10 cellular contexts compared by ENCODE assay signal in the genomic region with DNA sequence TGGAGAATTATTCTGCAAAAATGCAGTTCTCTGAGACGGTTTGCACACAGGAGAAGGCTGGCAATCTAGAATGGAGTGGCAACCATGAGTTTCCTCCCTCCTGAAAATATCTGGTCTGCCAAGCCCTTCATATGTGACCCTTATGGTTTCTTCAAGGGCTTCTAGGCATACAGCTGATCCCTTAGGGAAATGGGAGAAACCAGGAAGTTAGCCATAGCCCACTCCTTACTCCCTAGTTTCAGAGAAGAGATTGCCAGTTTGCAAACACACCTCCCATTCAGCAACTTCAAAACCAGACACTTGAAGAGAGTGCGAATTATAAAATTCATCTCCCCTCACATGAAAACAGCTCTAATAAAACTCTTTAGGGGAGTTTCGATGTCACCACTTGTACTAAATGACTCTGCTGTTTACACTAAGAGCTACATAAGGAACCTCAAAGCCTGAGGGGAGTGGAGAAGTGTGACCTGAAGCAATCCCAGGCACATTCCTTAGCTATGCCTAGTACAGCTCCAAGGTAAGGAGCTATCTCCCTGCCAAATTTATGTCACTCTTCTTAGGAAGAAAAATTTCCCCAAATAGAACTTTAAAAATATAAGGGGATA. TPM values are rescaled to one million over a fixed set of nuclear protein-coding genes. Genes with fewer than 3 reads are reported as not detected.
A peak's percentile ranks its signal among the peaks of the same experiment; 100 is the strongest.
DNase-seq lines count a peak whose midpoint lies in the region; ATAC-seq and TF ChIP-seq lines count a peak whose summit lies in the region.
"Had no signal": no experiment of that assay in that cellular context is flagged by ENCODE, and none has a peak within 500 bp of the region (broad histone marks: within the 10 kb centered on the region; RNA-seq: fewer than 3 reads in every experiment).

No MANE protein-coding gene starts in this region.

- POLR2A ChIA-PET in RWPE1 (lab: Yijun Ruan, JAX; ENCODE audit: low non-redundant PET) (no interaction called here), T-cell (lab: Charles Lee) (interaction anchor here in 1 of 2 donors (0.6 kb wide), 1 partner anchor 26 kb away, joined by 3 read pairs; no protein-coding TSS in a partner anchor)

- H3K36me3 Mint-ChIP-seq in osteocyte (ENCODE audit: unreplicated experiment) (no peaks in the 10 kb centered on the region), T-cell (no peaks in the 10 kb centered on the region)
- H3K36me3 Mint-ChIP-seq in T-helper 2 cell treated with Interferon-gamma antibody and Interleukin-4, amounts not matched to agents 5 μg/mL and 100 μg/mL, for 36 hours (ENCODE audit: low read depth) = no peaks in the 10 kb centered on the region
- no peaks in the 10 kb centered on the region for H3K36me3 Mint-ChIP-seq in natural killer cell treated with Interleukin-12 subunit alpha and Interleukin-12 subunit beta and Interleukin-15 and Interleukin-18, amount 100 ng/mL, for 72 hours

- H3K27me3 Mint-ChIP-seq in osteocyte (ENCODE audit: unreplicated experiment) (no peaks in the 10 kb centered on the region), T-cell (peaks cover 14 to 36% of the 10 kb centered on the region in 2 donors)
- H3K27me3 Mint-ChIP-seq in T-helper 2 cell treated with Interferon-gamma antibody and Interleukin-4, amounts not matched to agents 5 μg/mL and 100 μg/mL, for 36 hours (ENCODE audit: low read depth) = peaks cover 15% of the 10 kb centered on the region
- peaks cover 7 to 25% of the 10 kb centered on the region in 2 donors for H3K27me3 Mint-ChIP-seq in natural killer cell treated with Interleukin-12 subunit alpha and Interleukin-12 subunit beta and Interleukin-15 and Interleukin-18, amount 100 ng/mL, for 72 hours

- no peak for ATAC-seq in T-cell (replicated peaks in 1 of 4)
- no peak for ATAC-seq in natural killer cell treated with Interleukin-12 subunit alpha and Interleukin-12 subunit beta and Interleukin-15 and Interleukin-18, amount 100 ng/mL, for 72 hours

- DNase-seq in GM03348 (ENCODE audit: low spot score) (peak; percentile 28), RWPE1 (ENCODE audit: low spot score) (peak; percentile 59), fibroblast of pulmonary artery (ENCODE audit: low read depth) (peak; percentile 60), osteocyte (ENCODE audit: extremely low spot score, unreplicated experiment) (no peak), T-cell (no peak), 8988T (no peak)
- no peak for DNase-seq in T-helper 2 cell treated with Interferon-gamma antibody and Interleukin-4, amounts not matched to agents 5 μg/mL and 100 μg/mL, for 36 hours (ENCODE audit: low spot score)
- no peak for DNase-seq in natural killer cell treated with Interleukin-12 subunit alpha and Interleukin-12 subunit beta and Interleukin-15 and Interleukin-18, amount 100 ng/mL, for 72 hours (ENCODE audit: low spot score)
- DNase-seq: Kasumi-1 had no signal

- H3K9me3 Mint-ChIP-seq in osteocyte (ENCODE audit: unreplicated experiment) (no peaks in the 10 kb centered on the region), T-cell (no peaks in the 10 kb centered on the region)
- H3K9me3 Mint-ChIP-seq in T-helper 2 cell treated with Interferon-gamma antibody and Interleukin-4, amounts not matched to agents 5 μg/mL and 100 μg/mL, for 36 hours = no peaks in the 10 kb centered on the region
- H3K9me3 Mint-ChIP-seq in natural killer cell treated with Interleukin-12 subunit alpha and Interleukin-12 subunit beta and Interleukin-15 and Interleukin-18, amount 100 ng/mL, for 72 hours = no peaks in the 10 kb centered on the region

- H3K4me1 Mint-ChIP-seq in osteocyte (ENCODE audit: unreplicated experiment) (peaks cover 86% of the 10 kb centered on the region), T-cell (no peaks in the 10 kb centered on the region)
- H3K4me1 Mint-ChIP-seq in T-helper 2 cell treated with Interferon-gamma antibody and Interleukin-4, amounts not matched to agents 5 μg/mL and 100 μg/mL, for 36 hours (ENCODE audit: low read depth) = no peaks in the 10 kb centered on the region
- no peaks in the 10 kb centered on the region for H3K4me1 Mint-ChIP-seq in natural killer cell treated with Interleukin-12 subunit alpha and Interleukin-12 subunit beta and Interleukin-15 and Interleukin-18, amount 100 ng/mL, for 72 hours (ENCODE audit: low read depth in 2 of 2)

- CTCF ChIA-PET in RWPE1 (lab: Yijun Ruan, JAX) (interaction anchor here (0.6 kb wide), 1 partner anchor 34 kb away, joined by 3 read pairs; no protein-coding TSS in a partner anchor), T-cell (lab: Charles Lee) (no interaction called here)

- H3K27ac ChIP-seq in RWPE1 = no peak overlapping the region

- H3K4me3 Mint-ChIP-seq in osteocyte (ENCODE audit: unreplicated experiment) (peak overlapping the region; percentile 29), T-cell (no peak overlapping the region)
- no peak overlapping the region for H3K4me3 Mint-ChIP-seq in T-helper 2 cell treated with Interferon-gamma antibody and Interleukin-4, amounts not matched to agents 5 μg/mL and 100 μg/mL, for 36 hours
- no peak overlapping the region for H3K4me3 Mint-ChIP-seq in natural killer cell treated with Interleukin-12 subunit alpha and Interleukin-12 subunit beta and Interleukin-15 and Interleukin-18, amount 100 ng/mL, for 72 hours

- no peak overlapping the region for H3K4me3 ChIP-seq in fibroblast of pulmonary artery (replicated peaks; ENCODE audit: low read depth, low read length)
- H3K4me3 ChIP-seq: tibial nerve had no signal

- H3K27ac Mint-ChIP-seq in osteocyte (ENCODE audit: unreplicated experiment) (peak overlapping the region; percentile 90), T-cell (no peak overlapping the region)
- no peak overlapping the region for H3K27ac Mint-ChIP-seq in T-helper 2 cell treated with Interferon-gamma antibody and Interleukin-4, amounts not matched to agents 5 μg/mL and 100 μg/mL, for 36 hours
- no peak overlapping the region for H3K27ac Mint-ChIP-seq in natural killer cell treated with Interleukin-12 subunit alpha and Interleukin-12 subunit beta and Interleukin-15 and Interleukin-18, amount 100 ng/mL, for 72 hours

- TF ChIP-seq CTCF in RWPE1 (conservative IDR thresholded peaks at IDR 0.05; ENCODE audit: low read depth) (no peak), fibroblast of pulmonary artery (IDR thresholded peaks at IDR 0.05; ENCODE audit: low read length, missing control alignments) (no peak), osteocyte (IDR thresholded peaks at IDR 0.05) (no peak)

RNA-seq across cellular contexts. Expression of gene LGR4, which starts 8.3 kb away (rescaled TPM):
- 59.5 and 61.9 TPM in 2 replicates for total RNA-seq in osteocyte
- total RNA-seq in T-cell = 1 to 10 TPM in 4 of 5 donors, under 1 TPM in 1; 0.68 to 2.4 (median 1.2) TPM
- total RNA-seq in natural killer cell treated with Interleukin-12 subunit alpha and Interleukin-12 subunit beta and Interleukin-15 and Interleukin-18, amount 100 ng/mL, for 72 hours = under 1 TPM in 1 of 2 donors, not detected in 1; 0.05 TPM

RNA-seq across cellular contexts. Expression of gene LIN7C, which starts 42.3 kb away (rescaled TPM):
- total RNA-seq in osteocyte = 20.3 and 21.8 TPM in 2 replicates
- total RNA-seq in T-cell = 10 to 100 TPM; 19.8 to 27.3 (median 24.9) TPM
- total RNA-seq in natural killer cell treated with Interleukin-12 subunit alpha and Interleukin-12 subunit beta and Interleukin-15 and Interleukin-18, amount 100 ng/mL, for 72 hours = 10 to 100 TPM; 17.5 to 20.5 TPM

Comparison
In these comparisons a context has a peak if more than half of its experiments do, and no peak if none do; other contexts are left out.
1. DNase-seq: peak in GM03348 (single experiment), RWPE1 (single experiment) and fibroblast of pulmonary artery (single experiment); none in osteocyte (single experiment), T-helper 2 cell treated with Interferon-gamma antibody and Interleukin-4, amounts not matched to agents 5 μg/mL and 100 μg/mL, for 36 hours (single experiment), T-cell (0 of 34), 8988T (single experiment) and natural killer cell treated with Interleukin-12 subunit alpha and Interleukin-12 subunit beta and Interleukin-15 and Interleukin-18, amount 100 ng/mL, for 72 hours (single experiment).
2. RNA of gene LGR4, which starts 8.3 kb away (total RNA-seq): 59.5 to 61.9 TPM in osteocyte; 0.68 to 2.4 TPM in T-cell and 0.05 TPM in natural killer cell treated with Interleukin-12 subunit alpha and Interleukin-12 subunit beta and Interleukin-15 and Interleukin-18, amount 100 ng/mL, for 72 hours; every median in the first group is over 10 times any median in the second.